Comparison of ENCODE assay signal across 15 cellular contexts in the genomic region with DNA sequence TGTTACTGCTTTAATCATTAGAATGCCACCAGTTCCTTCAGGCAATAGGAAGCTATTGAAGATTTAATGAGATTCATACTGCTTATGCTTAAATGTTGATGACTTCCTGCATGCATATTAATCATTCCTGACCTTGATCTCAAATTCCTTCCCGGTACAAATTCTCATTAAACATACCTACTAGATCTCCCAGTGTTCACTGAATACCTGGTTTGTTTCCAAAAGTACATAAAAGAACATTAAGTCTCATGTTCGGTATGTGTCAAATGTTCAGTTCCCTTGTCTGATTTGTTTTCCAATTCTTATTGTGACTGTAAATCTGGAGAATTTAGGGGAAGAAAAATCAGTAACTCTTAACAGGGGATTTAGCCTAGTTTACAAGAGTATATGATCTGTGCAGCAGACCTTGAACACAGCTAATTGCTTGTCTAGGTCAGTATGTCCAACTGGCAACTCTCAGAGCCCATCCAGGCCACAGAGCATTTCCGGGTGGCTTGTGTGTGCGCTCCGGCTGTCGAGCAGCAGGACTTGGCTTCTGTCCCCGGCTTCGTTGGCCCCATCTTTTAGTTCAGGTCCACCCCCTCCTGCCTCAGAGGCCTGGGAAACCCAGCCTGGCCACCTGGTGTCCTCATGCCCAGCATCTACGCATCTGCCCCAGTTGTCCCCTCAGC. TPM values are rescaled to one million over a fixed set of nuclear protein-coding genes. Genes with fewer than 3 reads are reported as not detected.
A peak's percentile ranks its signal among the peaks of the same experiment; 100 is the strongest.
DNase-seq lines count a peak whose midpoint lies in the region; ATAC-seq and TF ChIP-seq lines count a peak whose summit lies in the region.
"Had no signal": no experiment of that assay in that cellular context is flagged by ENCODE, and none has a peak within 500 bp of the region (broad histone marks: within the 10 kb centered on the region; RNA-seq: fewer than 3 reads in every experiment).

No MANE protein-coding gene starts in this region.

- H3K4me2 ChIP-seq in OCI-LY7 (ENCODE audit: low read length), result peak overlapping the region; percentile 1; the same call in 1 of the 2 replicates
- H3K4me2 ChIP-seq: KMS-11 had no signal

- no peaks in the 10 kb centered on the region for H3K27me3 ChIP-seq in HAP-1 (ENCODE audit: low read depth)
- H3K27me3 ChIP-seq: adrenal gland, gastroesophageal sphincter, neutrophil had no signal

- H3K9me3 Mint-ChIP-seq in Calu3 (ENCODE audit: low read depth, unreplicated experiment), result no peaks in the 10 kb centered on the region
- H3K9me3 Mint-ChIP-seq: HFFc6 had no signal

- H3K4me1 ChIP-seq in HAP-1, result peaks cover 25% of the 10 kb centered on the region
- H3K4me1 ChIP-seq in OCI-LY7 (ENCODE audit: insufficient read depth, low read length, poor library complexity, severe bottlenecking), result peaks cover 3% of the 10 kb centered on the region
- H3K4me1 ChIP-seq: adrenal gland, gastroesophageal sphincter, left ventricle myocardium inferior had no signal

- H4K20me1 ChIP-seq in OCI-LY7 (ENCODE audit: insufficient read depth, low read length), result no peaks in the 10 kb centered on the region

- BruUV-seq in OCI-LY7 (replicated peaks; lab: Mats Ljungman, UMichigan), result no TSS peak
- no TSS peak for BruUV-seq in Calu3 (replicated peaks; lab: Mats Ljungman, UMichigan)

- H3K9me3 ChIP-seq in HAP-1 (no peaks in the 10 kb centered on the region), OCI-LY7 (ENCODE audit: low read length) (no peaks in the 10 kb centered on the region)
- H3K9me3 ChIP-seq: adrenal gland, gastroesophageal sphincter, left ventricle myocardium inferior, neutrophil had no signal

- H3K4me3 Mint-ChIP-seq in Calu3 (ENCODE audit: low read depth, unreplicated experiment), result no peak overlapping the region
- H3K4me3 Mint-ChIP-seq: HFFc6 had no signal

- H3K27ac Mint-ChIP-seq in Calu3 (ENCODE audit: unreplicated experiment), result no peak overlapping the region
- H3K27ac Mint-ChIP-seq: HFFc6 had no signal

- intact Hi-C loops in OCI-LY7 (cut with micrococcal nuclease; ENCODE audit: unreplicated experiment), result no loop called here
- intact Hi-C loops in Calu3 (cut with micrococcal nuclease; ENCODE audit: unreplicated experiment), result no loop called here
- intact Hi-C loops in posterior cingulate gyrus (cut with DNase I), result no loop called here

- POLR2A ChIA-PET in OCI-LY7 (lab: Charles Lee), result interaction anchor here (0.5 to 0.7 kb wide), 2 partner anchors 461 to 930 kb away, joined by 3 read pairs; no protein-coding TSS in a partner anchor

- no peaks in the 10 kb centered on the region for H3K36me3 Mint-ChIP-seq in Calu3 (ENCODE audit: insufficient read depth, unreplicated experiment)

- H3K4me1 Mint-ChIP-seq in Calu3 (ENCODE audit: low read depth, unreplicated experiment), result no peaks in the 10 kb centered on the region

- in situ Hi-C loops in HAP-1 (cut with MboI; ENCODE audit: low sequenced_read_pairs), result no loop called here

- CTCF ChIA-PET in OCI-LY7 (lab: Charles Lee; ENCODE audit: unreplicated experiment), result no interaction called here
- CTCF ChIA-PET in Calu3 (lab: Charles Lee), result interaction anchor here (0.6 kb wide), 1 partner anchor 216 kb away, joined by 4 read pairs; no protein-coding TSS in a partner anchor

- ATAC-seq in HG02763 (IDR thresholded peaks at IDR 0.05; ENCODE audit: unreplicated experiment), result no peak
- ATAC-seq: gastroesophageal sphincter had no signal

- H3K36me3 ChIP-seq in HAP-1 (replicated peaks) (0 out of 2 replicates have a peak, but pooled peaks cover 2% of the 10 kb centered on the region), OCI-LY7 (ENCODE audit: insufficient read depth, low read length) (no peaks in the 10 kb centered on the region)
- H3K36me3 ChIP-seq: adrenal gland, gastroesophageal sphincter, left ventricle myocardium inferior, neutrophil had no signal

- no peak for TF ChIP-seq CTCF in AG10803 (conservative IDR thresholded peaks at IDR 0.05; ENCODE audit: low read length)
- no peak for TF ChIP-seq CTCF in OCI-LY7 (conservative IDR thresholded peaks at IDR 0.05; ENCODE audit: low read length)
- TF ChIP-seq CTCF in Calu3 (IDR thresholded peaks at IDR 0.05; ENCODE audit: unreplicated experiment), result no peak

- DNase-seq in AG10803 (ENCODE audit: low read depth) (peak; percentile 25), HAP-1 (ENCODE audit: low spot score in 2 of 2) (peak; percentile 14 to 37), OCI-LY7 (ENCODE audit: low spot score) (no peak), iPS-NIHi11 (ENCODE audit: low spot score) (peak; percentile 30), Calu3 (no peak), posterior cingulate gyrus (no peak), SW 1271 (lab: John Stamatoyannopoulos, UW) (no peak)
- DNase-seq: adrenal gland, DMS53, HFFc6, left ventricle myocardium inferior had no signal

- no peaks in the 10 kb centered on the region for H3K27me3 Mint-ChIP-seq in Calu3 (ENCODE audit: unreplicated experiment)

- no peak overlapping the region for H2AFZ ChIP-seq in OCI-LY7 (ENCODE audit: low read length)

- H3K27ac ChIP-seq in OCI-LY7 (ENCODE audit: low read depth, low read length, poor library complexity, severe bottlenecking), result no peak overlapping the region
- H3K27ac ChIP-seq: adrenal gland, gastroesophageal sphincter, KMS-11, left ventricle myocardium inferior, neutrophil had no signal

- no peaks in the 10 kb centered on the region for H3K79me2 ChIP-seq in OCI-LY7 (ENCODE audit: insufficient read depth, low read depth, low read length)

- no peaks in the 10 kb centered on the region for H3K9me2 ChIP-seq in OCI-LY7 (ENCODE audit: insufficient read depth, low read length)

- H3K4me3 ChIP-seq in AG10803 (ENCODE audit: low read length), result no peak overlapping the region
- H3K4me3 ChIP-seq in HAP-1, result no peak overlapping the region
- no peak overlapping the region for H3K4me3 ChIP-seq in OCI-LY7 (ENCODE audit: low read depth, low read length, poor library complexity, severe bottlenecking)
- H3K4me3 ChIP-seq: adrenal gland, gastroesophageal sphincter, left ventricle myocardium inferior had no signal

RNA-seq across cellular contexts. Expression of a gene that starts 13.1 kb away (rescaled TPM):
- 4.5 and 11.0 TPM in 2 replicates for total RNA-seq in OCI-LY7 (2014; rRNA removed; shearing (Covaris generic))
- 8.7 and 11.8 TPM in 2 replicates for total RNA-seq in OCI-LY7 (2022)
- 11.0 and 11.1 TPM in 2 replicates for total RNA-seq in Calu3 (2022)

Comparison
In these comparisons a context has a peak if more than half of its experiments do, and no peak if none do; other contexts are left out.
1. DNase-seq: peak in AG10803 (single experiment), HAP-1 (2 of 2) and iPS-NIHi11 (single experiment); none in OCI-LY7 (single experiment), Calu3 (single experiment), posterior cingulate gyrus (0 of 10) and SW 1271 (0 of 2).